ENCODE assay signal across 28 cellular contexts in genomic region chr16:6453742-6454141, GRCh38.
"Had no signal": no experiment of that assay in that cellular context is flagged by ENCODE, and none has a peak within 500 bp of the region (broad histone marks: within the 10 kb centered on the region; RNA-seq: fewer than 3 reads in every experiment).

No MANE protein-coding gene starts in this region.

- H3K4me3 ChIP-seq: stomach, suprapubic skin, testis, thoracic aorta, thyroid gland, tibial artery, tibial nerve, upper lobe of left lung, upper lobe of right lung, uterus, vagina had no signal

- H3K27ac Mint-ChIP-seq: stimulated activated effector memory CD8-positive, alpha-beta T cell treated with anti-CD3 and anti-CD28 coated beads, Interleukin-12 subunit alpha, Interleukin-12 subunit beta, amount 100 ng/mL, for 72 hours; stimulated activated memory B cell treated with anti-CD40 and anti-IgM and Interleukin-4, amounts not matched to agents 10 μg/mL and 1 μg/mL and 100 μg/mL, for 72 hours; stimulated activated naive B cell treated with anti-CD40 and anti-IgM and Interleukin-4, amounts not matched to agents 10 μg/mL and 1 μg/mL and 100 μg/mL, for 72 hours; stimulated activated naive CD8-positive, alpha-beta T cell treated with anti-CD3 and anti-CD28 coated beads, Interleukin-15, amount 100 ng/mL, for 72 hours; stimulated activated naive CD8-positive, alpha-beta T cell treated with anti-CD3 and anti-CD28 coated beads, Interleukin-15, Interleukin-2, amounts not matched to agents 100 ng/mL and 50 ng/mL, for 24 hours; type B pancreatic cell had no signal

- H3K4me3 Mint-ChIP-seq: stimulated activated effector memory CD8-positive, alpha-beta T cell treated with anti-CD3 and anti-CD28 coated beads, Interleukin-12 subunit alpha, Interleukin-12 subunit beta, amount 100 ng/mL, for 72 hours; stimulated activated memory B cell treated with anti-CD40 and anti-IgM and Interleukin-4, amounts not matched to agents 10 μg/mL and 1 μg/mL and 100 μg/mL, for 72 hours; stimulated activated naive B cell treated with anti-CD40 and anti-IgM and Interleukin-4, amounts not matched to agents 10 μg/mL and 1 μg/mL and 100 μg/mL, for 72 hours; stimulated activated naive CD8-positive, alpha-beta T cell treated with anti-CD3 and anti-CD28 coated beads, Interleukin-15, amount 100 ng/mL, for 72 hours; stimulated activated naive CD8-positive, alpha-beta T cell treated with anti-CD3 and anti-CD28 coated beads, Interleukin-15, Interleukin-2, amounts not matched to agents 100 ng/mL and 50 ng/mL, for 24 hours; type B pancreatic cell had no signal

- H3K27me3 Mint-ChIP-seq: stimulated activated memory B cell treated with anti-CD40 and anti-IgM and Interleukin-4, amounts not matched to agents 10 μg/mL and 1 μg/mL and 100 μg/mL, for 72 hours; stimulated activated naive CD8-positive, alpha-beta T cell treated with anti-CD3 and anti-CD28 coated beads, Interleukin-15, amount 100 ng/mL, for 72 hours; stimulated activated naive CD8-positive, alpha-beta T cell treated with anti-CD3 and anti-CD28 coated beads, Interleukin-15, Interleukin-2, amounts not matched to agents 100 ng/mL and 50 ng/mL, for 24 hours; type B pancreatic cell had no signal

- DNase-seq: stimulated activated CD4-positive, alpha-beta T cell treated with anti-CD3 and anti-CD28 coated beads, Interleukin-2, amount 100 ng/mL, for 48 hours; stimulated activated CD4-positive, alpha-beta T cell treated with anti-CD3 and anti-CD28 coated beads, Interleukin-4, amount 100 ng/mL, for 1 hour; stimulated activated CD4-positive, alpha-beta T cell treated with anti-CD3 and anti-CD28 coated beads, Interleukin-4, amount 100 ng/mL, for 24 hours; stimulated activated CD4-positive, alpha-beta T cell treated with anti-CD3 and anti-CD28 coated beads, Interleukin-4, amount 100 ng/mL, for 4 hours; stimulated activated CD8-positive, alpha-beta memory T cell treated with anti-CD3 and anti-CD28 coated beads, Interleukin-4, amount 100 ng/mL, for 48 hours; stimulated activated naive B cell treated with anti-CD40 and anti-IgM and Interleukin-4, amounts not matched to agents 10 μg/mL and 1 μg/mL and 100 μg/mL, for 72 hours; stimulated activated naive CD4-positive, alpha-beta T cell; stimulated activated naive CD4-positive, alpha-beta T cell treated with Interleukin-2 at 50 U/mL for 16 hours; stimulated activated naive CD8-positive, alpha-beta T cell treated with anti-CD3 and anti-CD28 coated beads, Interleukin-15, amount 100 ng/mL, for 72 hours; stimulated activated naive CD8-positive, alpha-beta T cell treated with anti-CD3 and anti-CD28 coated beads, Interleukin-15, Interleukin-2, amounts not matched to agents 100 U/mL and 50 U/mL, for 24 hours; stomach; substantia nigra; testis; thyroid gland; tibial artery; trophoblast cell; upper lobe of left lung; upper lobe of right lung; uterus had no signal

- H3K36me3 ChIP-seq: stomach, suprapubic skin, thoracic aorta, thyroid gland, tibial artery, tibial nerve, upper lobe of left lung, upper lobe of right lung, uterus, vagina had no signal

- H3K4me1 ChIP-seq: stomach, suprapubic skin, testis, thyroid gland, tibial artery, tibial nerve, upper lobe of left lung, upper lobe of right lung, uterus, vagina had no signal

- H3K4me1 Mint-ChIP-seq: stimulated activated effector memory CD8-positive, alpha-beta T cell treated with anti-CD3 and anti-CD28 coated beads, Interleukin-12 subunit alpha, Interleukin-12 subunit beta, amount 100 ng/mL, for 72 hours; stimulated activated memory B cell treated with anti-CD40 and anti-IgM and Interleukin-4, amounts not matched to agents 10 μg/mL and 1 μg/mL and 100 μg/mL, for 72 hours; stimulated activated naive B cell treated with anti-CD40 and anti-IgM and Interleukin-4, amounts not matched to agents 10 μg/mL and 1 μg/mL and 100 μg/mL, for 72 hours; stimulated activated naive CD8-positive, alpha-beta T cell treated with anti-CD3 and anti-CD28 coated beads, Interleukin-15, amount 100 ng/mL, for 72 hours had no signal

- FAIRE-seq: urothelium cell line had no signal

- H3K27me3 ChIP-seq: stomach, suprapubic skin, testis, thyroid gland, tibial artery, tibial nerve, upper lobe of left lung, upper lobe of right lung, uterus, vagina had no signal

- H3K36me3 Mint-ChIP-seq: stimulated activated effector memory CD8-positive, alpha-beta T cell treated with anti-CD3 and anti-CD28 coated beads, Interleukin-12 subunit alpha, Interleukin-12 subunit beta, amount 100 ng/mL, for 72 hours; stimulated activated memory B cell treated with anti-CD40 and anti-IgM and Interleukin-4, amounts not matched to agents 10 μg/mL and 1 μg/mL and 100 μg/mL, for 72 hours; type B pancreatic cell had no signal

- H3K9me3 ChIP-seq: testis, thoracic aorta, thyroid gland, upper lobe of left lung, upper lobe of right lung, uterus, vagina had no signal

- H3K27ac ChIP-seq: stomach, suprapubic skin, testis, thoracic aorta, thyroid gland, tibial artery, tibial nerve, upper lobe of left lung, upper lobe of right lung, uterus, vagina had no signal

- ATAC-seq: stimulated activated effector memory CD8-positive, alpha-beta T cell treated with anti-CD3 and anti-CD28 coated beads, Interleukin-12 subunit alpha, Interleukin-12 subunit beta, amount 100 ng/mL, for 72 hours; stimulated activated memory B cell treated with anti-CD40 and anti-IgM and Interleukin-4, amounts not matched to agents 10 μg/mL and 1 μg/mL and 100 μg/mL, for 72 hours; stimulated activated naive B cell treated with anti-CD40 and anti-IgM and Interleukin-4, amounts not matched to agents 10 μg/mL and 1 μg/mL and 100 μg/mL, for 72 hours; stimulated activated naive CD8-positive, alpha-beta T cell treated with anti-CD3 and anti-CD28 coated beads, Interleukin-15, amount 100 ng/mL, for 72 hours; stimulated activated naive CD8-positive, alpha-beta T cell treated with anti-CD3 and anti-CD28 coated beads, Interleukin-15, Interleukin-2, amounts not matched to agents 100 U/mL and 50 U/mL, for 24 hours; upper lobe of right lung had no signal
